36 cellular contexts compared by ENCODE assay signal in the genomic region with DNA sequence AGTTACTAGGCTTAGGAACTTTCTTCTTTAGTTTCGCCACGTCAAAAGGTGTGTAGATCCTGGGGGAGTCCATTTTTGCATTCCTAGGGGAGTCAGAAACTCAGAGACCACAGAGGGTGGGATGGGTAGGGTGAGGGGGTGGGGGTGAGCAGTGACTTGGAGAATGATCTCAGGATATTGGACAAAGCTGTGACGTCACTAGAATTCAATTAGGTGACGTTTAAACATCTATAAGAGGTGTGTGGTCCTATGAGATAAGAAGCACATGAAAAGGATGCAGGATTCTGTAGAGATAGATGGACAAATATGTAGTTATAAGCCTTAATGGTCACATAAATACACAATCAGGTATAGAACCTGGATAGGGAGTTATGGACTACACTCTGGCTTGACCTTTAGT. TPM values are rescaled to one million over a fixed set of nuclear protein-coding genes. Genes with fewer than 3 reads are reported as not detected.
DNase-seq lines count a peak whose midpoint lies in the region; ATAC-seq, FAIRE-seq and TF ChIP-seq lines count a peak whose summit lies in the region.
"Had no signal": no experiment of that assay in that cellular context is flagged by ENCODE, and none has a peak within 500 bp of the region (broad histone marks: within the 10 kb centered on the region; RNA-seq: fewer than 3 reads in every experiment).

No MANE protein-coding gene starts in this region.

- intact Hi-C loops in HepG2 (cut with micrococcal nuclease; ENCODE audit: unreplicated experiment) = no loop called here
- intact Hi-C loops in right lobe of liver (cut with DNase I) = loop anchor here in 1 of 2 donors (5.0 kb wide), 1 partner anchor 112 kb away; no protein-coding TSS in a partner anchor
- intact Hi-C loops in K562 (cut with micrococcal nuclease) = no loop called here
- intact Hi-C loops in mucosa of descending colon (cut with DNase I, micrococcal nuclease) = no loop called here

- H4K20me1 ChIP-seq in HepG2 (ENCODE audit: insufficient read depth, low read length) (no peaks in the 10 kb centered on the region), K562 (replicated peaks; ENCODE audit: control insufficient read depth, insufficient read depth, low read length) (no peaks in the 10 kb centered on the region), neural progenitor cell (ENCODE audit: low read depth) (no peaks in the 10 kb centered on the region)
- H4K20me1 ChIP-seq: BLaER1 had no signal

- H3K27me3 ChIP-seq in HepG2 (ENCODE audit: control insufficient read depth in 1 of 2, insufficient read depth in 2 of 2, low read length in 2 of 2) (peaks cover 0 to 53% of the 10 kb centered on the region in 2 experiments; a peak in 4 of 5 replicates), right lobe of liver (no peaks in the 10 kb centered on the region), K562 (ENCODE audit: control insufficient read depth in 2 of 2, insufficient read depth in 2 of 2, low read length in 2 of 2) (no peaks in the 10 kb centered on the region), endodermal cell (ENCODE audit: control insufficient read depth, insufficient read depth, low read length, poor library complexity, severe bottlenecking) (no peaks in the 10 kb centered on the region), neural progenitor cell (no peaks in the 10 kb centered on the region), trophoblast cell (ENCODE audit: insufficient read depth, low read length) (no peaks in the 10 kb centered on the region)
- H3K27me3 ChIP-seq: BLaER1 had no signal

- TF ChIP-seq POLR2A in HepG2 (IDR thresholded peaks at IDR 0.05; ENCODE audit: insufficient read depth in 1 of 2, low read depth in 2 of 2, low read length in 2 of 2) (no peak), right lobe of liver (IDR thresholded peaks at IDR 0.05) (no peak), K562 (conservative IDR thresholded peaks at IDR 0.05) (no peak)

- no peaks in the 10 kb centered on the region for H3K79me2 ChIP-seq in HepG2 (ENCODE audit: insufficient read depth, low read length)
- no peaks in the 10 kb centered on the region for H3K79me2 ChIP-seq in K562 (ENCODE audit: control insufficient read depth, insufficient read depth, low read length)
- no peaks in the 10 kb centered on the region for H3K79me2 ChIP-seq in neural progenitor cell (ENCODE audit: low read depth)
- H3K79me2 ChIP-seq in trophoblast cell (ENCODE audit: control insufficient read depth, insufficient read depth, low read length, poor library complexity) = no peaks in the 10 kb centered on the region

- H3K4me3 Mint-ChIP-seq in endodermal cell = no peak overlapping the region
- H3K4me3 Mint-ChIP-seq in neural progenitor cell = no peak overlapping the region
- H3K4me3 Mint-ChIP-seq: B cell; CD14-positive monocyte; CD4-positive, alpha-beta memory T cell; CD4-positive, alpha-beta T cell; CD4-positive, CD25-positive, alpha-beta regulatory T cell; CD8-positive, alpha-beta memory T cell; CD8-positive, alpha-beta T cell had no signal

- no peak overlapping the region for H2BK12ac ChIP-seq in trophoblast cell (ENCODE audit: low read length)

- H3K9me3 Mint-ChIP-seq in endodermal cell (no peaks in the 10 kb centered on the region), neural progenitor cell (peaks cover 3% of the 10 kb centered on the region)
- H3K9me3 Mint-ChIP-seq: CD4-positive, alpha-beta T cell; CD4-positive, CD25-positive, alpha-beta regulatory T cell; CD8-positive, alpha-beta T cell had no signal

- H4K8ac ChIP-seq in trophoblast cell (ENCODE audit: low read depth, low read length) = no peak overlapping the region

- no peak for DNase-seq in HepG2 (ENCODE audit: low spot score)
- DNase-seq in right lobe of liver = no peak
- no peak for DNase-seq in K562 (ENCODE audit: extremely low read depth in 1 of 4, low spot score in 3 of 4)
- DNase-seq in endodermal cell = peak; percentile 12
- no peak for DNase-seq in neural progenitor cell (ENCODE audit: low spot score)
- no peak for DNase-seq in trophoblast cell
- DNase-seq in T-helper 1 cell = no peak
- no peak for DNase-seq in mucosa of descending colon
- DNase-seq: 8988T; ACHN; AML-193; BE2C; C1 segment of cervical spinal cord; Caco-2; Calu3; CD4-positive, alpha-beta memory T cell; CD4-positive, alpha-beta T cell; CD4-positive, CD25-positive, alpha-beta regulatory T cell; CD8-positive, alpha-beta memory T cell; CD8-positive, alpha-beta T cell; COR-L47; DMS 273 treated with DMSO at 0.1 percent for 48 hours; DMS153; DMS53; DMS79; DMS79 treated with DMSO at 0.1 percent for 48 hours; DND-41; EL had no signal

- H4K91ac ChIP-seq in trophoblast cell (ENCODE audit: low read depth, low read length) = no peak overlapping the region

- no peak overlapping the region for H2AK5ac ChIP-seq in trophoblast cell (ENCODE audit: low read length)

- FAIRE-seq in HepG2 (lab: Jason Lieb, UNC) (no peak), K562 (lab: Jason Lieb, UNC) (no peak)
- FAIRE-seq: A549, D721Med had no signal

- H3K18ac ChIP-seq in trophoblast cell (ENCODE audit: low read length) = no peak overlapping the region

- no peak overlapping the region for H3K14ac ChIP-seq in trophoblast cell (ENCODE audit: low read length)

- H2BK120ac ChIP-seq in trophoblast cell (ENCODE audit: insufficient read depth, low read length, poor library complexity) = no peak overlapping the region

- H3K36me3 Mint-ChIP-seq in endodermal cell (ENCODE audit: low read depth) (no peaks in the 10 kb centered on the region), neural progenitor cell (no peaks in the 10 kb centered on the region)
- H3K36me3 Mint-ChIP-seq: CD14-positive monocyte; CD4-positive, alpha-beta memory T cell; CD4-positive, CD25-positive, alpha-beta regulatory T cell; CD8-positive, alpha-beta memory T cell; CD8-positive, alpha-beta T cell had no signal

- H3K23ac ChIP-seq in trophoblast cell (ENCODE audit: low read length) = no peak overlapping the region

- H3K9ac ChIP-seq in HepG2 (ENCODE audit: insufficient read depth, low read depth, low read length) = no peak overlapping the region
- no peak overlapping the region for H3K9ac ChIP-seq in K562 (ENCODE audit: insufficient read depth in 1 of 2, low read depth in 2 of 2, low read length in 2 of 2)
- no peak overlapping the region for H3K9ac ChIP-seq in endodermal cell (ENCODE audit: extremely low read depth, low read length, poor library complexity, severe bottlenecking)
- H3K9ac ChIP-seq in neural progenitor cell = no peak overlapping the region
- H3K9ac ChIP-seq in trophoblast cell (ENCODE audit: low read length) = no peak overlapping the region
- H3K9ac ChIP-seq: BLaER1; BLaER1 treated with 17β-estradiol and CSF1 and Interleukin-3, amounts not matched to agents 10 nM and 100 nM had no signal

- peaks cover 22% of the 10 kb centered on the region for H3K4me1 ChIP-seq in HepG2 (ENCODE audit: insufficient read depth, low read length)
- no peaks in the 10 kb centered on the region for H3K4me1 ChIP-seq in right lobe of liver
- H3K4me1 ChIP-seq in K562 (replicated peaks in 1 of 2; ENCODE audit: control insufficient read depth in 2 of 2, insufficient read depth in 2 of 2, low read length in 2 of 2) = peaks cover 0 to 10% of the 10 kb centered on the region in 2 experiments; a peak in 3 of 5 replicates
- H3K4me1 ChIP-seq in endodermal cell (ENCODE audit: control insufficient read depth, insufficient read depth, low read length) = peaks cover 6% of the 10 kb centered on the region
- H3K4me1 ChIP-seq in neural progenitor cell = peaks cover 13% of the 10 kb centered on the region
- peaks cover 8 to 13% of the 10 kb centered on the region in 2 experiments for H3K4me1 ChIP-seq in trophoblast cell (ENCODE audit: control insufficient read depth in 1 of 2, insufficient read depth in 2 of 2, low read length in 2 of 2)
- H3K4me1 ChIP-seq in mucosa of descending colon (ENCODE audit: low read depth) = no peaks in the 10 kb centered on the region
- H3K4me1 ChIP-seq: BE2C had no signal

- H2BK5ac ChIP-seq in trophoblast cell (ENCODE audit: low read depth, low read length, poor library complexity) = no peak overlapping the region

- no peak overlapping the region for H3K4me3 ChIP-seq in HepG2 (replicated peaks in 1 of 3; ENCODE audit: insufficient read depth in 1 of 3, low read depth in 2 of 3, low read length in 3 of 3)
- no peak overlapping the region for H3K4me3 ChIP-seq in right lobe of liver
- no peak overlapping the region for H3K4me3 ChIP-seq in K562
- no peak overlapping the region for H3K4me3 ChIP-seq in endodermal cell (ENCODE audit: low read length)
- no peak overlapping the region for H3K4me3 ChIP-seq in neural progenitor cell
- H3K4me3 ChIP-seq in trophoblast cell (ENCODE audit: low read depth, low read length) = no peak overlapping the region
- no peak overlapping the region for H3K4me3 ChIP-seq in mucosa of descending colon
- H3K4me3 ChIP-seq: A549; BLaER1; BLaER1 treated with 17β-estradiol and CSF1 and Interleukin-3, amounts not matched to agents 10 nM and 100 nM had no signal

- H3K27ac Mint-ChIP-seq in endodermal cell = no peak overlapping the region
- H3K27ac Mint-ChIP-seq in neural progenitor cell = peak overlapping the region; percentile 19
- H3K27ac Mint-ChIP-seq: B cell; CD14-positive monocyte; CD4-positive, alpha-beta memory T cell; CD4-positive, alpha-beta T cell; CD4-positive, CD25-positive, alpha-beta regulatory T cell; CD8-positive, alpha-beta memory T cell; CD8-positive, alpha-beta T cell had no signal

- CTCF ChIA-PET in HepG2 (lab: Yijun Ruan, JAX; ENCODE audit: low intra/inter-chr PET ratio, low total read pairs) = no interaction called here
- CTCF ChIA-PET in K562 (lab: Yijun Ruan, JAX; ENCODE audit: low intra/inter-chr PET ratio) = interaction anchor here (0.7 kb wide), 1 partner anchor 247 kb away, joined by 4 read pairs; no protein-coding TSS in a partner anchor

- WGBS in HepG2 (ENCODE audit: low lambda C conversion rate) = 17% methylated on average over 4 of the region's 4 CpGs
- WGBS in right lobe of liver (ENCODE audit: insufficient coverage, low coverage, low lambda C conversion rate, missing lambda C conversion rate) = 57% methylated on average over 4 of the region's 4 CpGs
- WGBS in K562 (ENCODE audit: insufficient coverage, low coverage, missing lambda C conversion rate) = 35% methylated on average over 4 of the region's 4 CpGs
- WGBS in endodermal cell (ENCODE audit: insufficient coverage in 1 of 2, insufficient read length in 1 of 2), 2 experiments = 84 to 96% methylated on average over 2 to 4 of the region's 4 CpGs
- no CpG with 5 or more reads among the region's 4 CpGs for WGBS in trophoblast cell (ENCODE audit: extremely low coverage, insufficient coverage, insufficient read length)

- H3K4me2 ChIP-seq in HepG2 (ENCODE audit: low read depth, low read length) (no peak overlapping the region), K562 (ENCODE audit: insufficient read depth, low read length) (no peak overlapping the region), neural progenitor cell (no peak overlapping the region), trophoblast cell (ENCODE audit: low read length) (no peak overlapping the region)
- H3K4me2 ChIP-seq: A549; BLaER1; BLaER1 treated with 17β-estradiol and CSF1 and Interleukin-3, amounts not matched to agents 10 nM and 100 nM had no signal

- BruUV-seq in HepG2 (replicated peaks; lab: Mats Ljungman, UMichigan) = no TSS peak
- BruUV-seq in K562 (replicated peaks; lab: Mats Ljungman, UMichigan) = no TSS peak

- H3K9me3 ChIP-seq in HepG2 (ENCODE audit: low read length) (no peaks in the 10 kb centered on the region), right lobe of liver (no peaks in the 10 kb centered on the region), K562 (replicated peaks; ENCODE audit: control insufficient read depth, insufficient read depth, low read depth, low read length) (no peaks in the 10 kb centered on the region), endodermal cell (ENCODE audit: control insufficient read depth, low read length) (no peaks in the 10 kb centered on the region), neural progenitor cell (ENCODE audit: low read depth) (no peaks in the 10 kb centered on the region), trophoblast cell (ENCODE audit: insufficient read depth, low read depth, low read length) (peaks cover 2% of the 10 kb centered on the region), mucosa of descending colon (no peaks in the 10 kb centered on the region)
- H3K9me3 ChIP-seq: A549, BE2C had no signal

- TF ChIP-seq CTCF in HepG2 (CRISPR knock-in tag; IDR thresholded peaks at IDR 0.05) = no peak
- TF ChIP-seq CTCF in right lobe of liver (IDR thresholded peaks at IDR 0.05) = no peak
- TF ChIP-seq CTCF in K562 (IDR thresholded peaks at IDR 0.05 in 2 of 3, conservative IDR thresholded peaks at IDR 0.05 in 1 of 3; ENCODE audit: insufficient read depth in 2 of 3, low read depth in 1 of 3, low read length in 3 of 3) = no peak
- no peak for TF ChIP-seq CTCF in endodermal cell (conservative IDR thresholded peaks at IDR 0.05)
- no peak for TF ChIP-seq CTCF in neural progenitor cell (IDR thresholded peaks at IDR 0.05)
- no peak for TF ChIP-seq CTCF in mucosa of descending colon (IDR thresholded peaks at IDR 0.05)

- no peak overlapping the region for H3K4ac ChIP-seq in trophoblast cell (ENCODE audit: low read depth, low read length)

- in situ Hi-C loops in HepG2 (cut with HindIII; ENCODE audit: extremely low pct_ligation_motif_present, low pct_unique_long_range_greater_than_20kb) = no loop called here
- in situ Hi-C loops in K562 (cut with MboI) = loop anchor here (5.0 kb wide), 1 partner anchor 38 kb away; no protein-coding TSS in a partner anchor

- H3K27ac ChIP-seq in HepG2 (ENCODE audit: extremely low read length, insufficient read depth, low read length) (no peak overlapping the region), right lobe of liver (no peak overlapping the region), K562 (ENCODE audit: extremely low read depth, low read depth, low read length) (no peak overlapping the region), endodermal cell (ENCODE audit: low read depth, low read length) (no peak overlapping the region), neural progenitor cell (no peak overlapping the region), trophoblast cell (ENCODE audit: low read depth, low read length) (no peak overlapping the region)
- H3K27ac ChIP-seq: 22Rv1; A549; BLaER1; BLaER1 treated with 17β-estradiol and CSF1 and Interleukin-3, amounts not matched to agents 10 nM and 100 nM; C4-2B had no signal

- no peaks in the 10 kb centered on the region for H3F3A ChIP-seq in neural progenitor cell (ENCODE audit: low read depth)

- H3K79me1 ChIP-seq in trophoblast cell (ENCODE audit: low read length) = peaks cover 4% of the 10 kb centered on the region

- H3K4me1 Mint-ChIP-seq in endodermal cell = peaks cover 9% of the 10 kb centered on the region
- H3K4me1 Mint-ChIP-seq in neural progenitor cell = peaks cover 18% of the 10 kb centered on the region
- H3K4me1 Mint-ChIP-seq: B cell; CD14-positive monocyte; CD4-positive, alpha-beta memory T cell; CD4-positive, CD25-positive, alpha-beta regulatory T cell; CD8-positive, alpha-beta memory T cell had no signal

- no peak overlapping the region for H2AFZ ChIP-seq in HepG2 (ENCODE audit: low read length)
- no peak overlapping the region for H2AFZ ChIP-seq in K562 (ENCODE audit: low read depth, low read length)
- no peak overlapping the region for H2AFZ ChIP-seq in neural progenitor cell (replicated peaks)
- H2AFZ ChIP-seq in trophoblast cell (ENCODE audit: insufficient read depth, low read length, poor library complexity) = no peak overlapping the region

- H3K36me3 ChIP-seq in HepG2 (replicated peaks in 1 of 2; ENCODE audit: control insufficient read depth in 1 of 2, insufficient read depth in 2 of 2, low read length in 2 of 2) (no peaks in the 10 kb centered on the region), right lobe of liver (no peaks in the 10 kb centered on the region), K562 (ENCODE audit: control insufficient read depth, insufficient read depth, low read length) (no peaks in the 10 kb centered on the region), endodermal cell (ENCODE audit: control insufficient read depth, insufficient read depth, low read length) (no peaks in the 10 kb centered on the region), neural progenitor cell (no peaks in the 10 kb centered on the region), trophoblast cell (ENCODE audit: control insufficient read depth in 1 of 2, insufficient read depth in 2 of 2, low read length in 2 of 2) (no peaks in the 10 kb centered on the region), mucosa of descending colon (ENCODE audit: low read depth) (no peaks in the 10 kb centered on the region)
- H3K36me3 ChIP-seq: BE2C; BLaER1; BLaER1 treated with 17β-estradiol and CSF1 and Interleukin-3, amounts not matched to agents 10 nM and 100 nM had no signal

- ATAC-seq in HepG2 (no peak), right lobe of liver (no peak), K562 (no peak), mucosa of descending colon (no peak)
- ATAC-seq: A549; CD8-positive, alpha-beta T cell had no signal

- H3K27me3 Mint-ChIP-seq in endodermal cell (ENCODE audit: insufficient read depth) = no peaks in the 10 kb centered on the region
- peaks cover 6% of the 10 kb centered on the region for H3K27me3 Mint-ChIP-seq in neural progenitor cell (ENCODE audit: insufficient read depth, low read depth)

- TF ChIP-seq RAD21 in HepG2 (CRISPR knock-in tag; IDR thresholded peaks at IDR 0.05) = no peak
- no peak for TF ChIP-seq RAD21 in K562 (CRISPR knock-in tag; conservative IDR thresholded peaks at IDR 0.05 in 1 of 2, IDR thresholded peaks at IDR 0.05 in 1 of 2)

- H3K9me1 ChIP-seq in K562 (ENCODE audit: control insufficient read depth, insufficient read depth, low read length) = no peaks in the 10 kb centered on the region

- no peak for TF ChIP-seq EP300 in HepG2 (IDR thresholded peaks at IDR 0.05; ENCODE audit: low read depth in 2 of 2, low read length in 2 of 2)
- TF ChIP-seq EP300 in HepG2 (CRISPR knock-in tag; IDR thresholded peaks at IDR 0.05; ENCODE audit: borderline replicate concordance) = no peak
- TF ChIP-seq EP300 in K562 (IDR thresholded peaks at IDR 0.05; ENCODE audit: low read length) = no peak

- POLR2A ChIA-PET in HepG2 (lab: Yijun Ruan, JAX) = no interaction called here
- POLR2A ChIA-PET in K562 (lab: Yijun Ruan, JAX) = no interaction called here

- no peak overlapping the region for H4K12ac ChIP-seq in trophoblast cell (ENCODE audit: low read depth, low read length)

RNA-seq across cellular contexts. Expression of a gene that starts 21.5 kb away (rescaled TPM):
- 0.10 and 0.18 TPM in 2 replicates for total RNA-seq in HepG2 (2016; rRNA removed; fragmentation: Illumina TruSeq; extraction: Trizol)
- total RNA-seq in HepG2 (2016; cell fraction: cytosol; rRNA removed; fragmentation: Illumina TruSeq; extraction: Trizol; ENCODE audit: low read depth) = not detected in 2 replicates
- 0.13 and 0.22 TPM in 2 replicates for total RNA-seq in HepG2 (2016; cell fraction: insoluble cytoplasmic fraction; rRNA removed; fragmentation: Illumina TruSeq; extraction: Trizol)
- not detected in 2 replicates for total RNA-seq in HepG2 (2016; cell fraction: membrane; rRNA removed; fragmentation: Illumina TruSeq; extraction: Trizol)
- 0.22 and 0.53 TPM in 2 replicates for total RNA-seq in HepG2 (2016; cell fraction: nucleus; rRNA removed; fragmentation: Illumina TruSeq; extraction: Trizol)
- polyA plus RNA-seq in HepG2 (2011; rRNA removed) = 0.95 and 1.2 TPM in 2 replicates
- polyA plus RNA-seq in HepG2 (2011; cell fraction: cytosol; rRNA removed) = 0.55 and 0.62 TPM in 2 replicates
- polyA plus RNA-seq in HepG2 (2011; cell fraction: nucleus; rRNA removed) = 10.4 and 15.1 TPM in 2 replicates
- 0.32 and 0.75 TPM in 2 replicates for polyA plus RNA-seq in HepG2 (2012)
- polyA plus RNA-seq in HepG2 (2016; cell fraction: cytosol; fragmentation: Illumina TruSeq; extraction: Trizol; ENCODE audit: low read depth) = 0.05 TPM in 1 of 2 replicates, not detected in the other
- polyA plus RNA-seq in HepG2 (2016; cell fraction: insoluble cytoplasmic fraction; fragmentation: Illumina TruSeq; extraction: Trizol; ENCODE audit: low read depth) = 0.17 TPM in 1 of 2 replicates, not detected in the other
- 0.13 TPM in 1 of 2 replicates, not detected in the other for polyA plus RNA-seq in HepG2 (2016; cell fraction: membrane; fragmentation: Illumina TruSeq; extraction: Trizol; ENCODE audit: low read depth)
- polyA plus RNA-seq in HepG2 (2016; cell fraction: nucleus; fragmentation: Illumina TruSeq; extraction: Trizol; ENCODE audit: insufficient read depth, low read depth) = 0.52 and 0.57 TPM in 2 replicates
- 1.2 TPM in 1 of 2 replicates, not detected in the other for polyA minus RNA-seq in HepG2 (2011; rRNA and poly(A)+ RNA removed; ENCODE audit: low replicate concordance)
- polyA minus RNA-seq in HepG2 (2011; cell fraction: cytosol; rRNA and poly(A)+ RNA removed) = 0.70 TPM in 1 of 2 replicates, not detected in the other
- 2.1 and 2.6 TPM in 2 replicates for polyA minus RNA-seq in HepG2 (2011; cell fraction: nucleus; rRNA and poly(A)+ RNA removed)
- under 1 TPM in 5 of 6 experiments, not detected in 1; 0.14 to 0.42 (median 0.27) TPM for total RNA-seq in right lobe of liver
- total RNA-seq in K562 (2011; cell fraction: chromatin; rRNA removed; ENCODE audit: low replicate concordance) = 0.28 and 2.2 TPM in 2 replicates
- total RNA-seq in K562 (2011; cell fraction: nucleolus; rRNA removed) = 0.53 and 1.0 TPM in 2 replicates
- 0.53 and 0.59 TPM in 2 replicates for total RNA-seq in K562 (2011; cell fraction: nucleoplasm; rRNA removed)
- not detected in 2 replicates for total RNA-seq in K562 (2014; rRNA removed)
- total RNA-seq in K562 (2014; rRNA removed; fragmentation: Illumina TruSeq; extraction: Trizol) = not detected in 2 replicates
- 0.04 TPM in 1 of 2 replicates, not detected in the other for total RNA-seq in K562 (2015; rRNA removed; fragmentation: Illumina TruSeq; extraction: Trizol)
- 0.04 and 0.31 TPM in 2 replicates for total RNA-seq in K562 (2021)
- 0.26 and 0.76 TPM in 2 replicates for polyA plus RNA-seq in K562 (2011; rRNA removed)
- 0.39 and 0.62 TPM in 2 replicates for polyA plus RNA-seq in K562 (2011; cell fraction: cytosol; rRNA removed)
- 3.3 and 5.9 TPM in 2 replicates for polyA plus RNA-seq in K562 (2011; cell fraction: nucleus; rRNA removed)
- 0.08 and 0.17 TPM in 2 replicates for polyA plus RNA-seq in K562 (2012)
- polyA plus RNA-seq in K562 (2014; fragmentation: Illumina TruSeq; extraction: Trizol) = 0.04 TPM in 1 of 2 replicates, not detected in the other
- polyA plus RNA-seq in K562 (2014; fragmentation: Nextera tagmentation; extraction: Ambion mirVana) = not detected
- 0.05 and 0.11 TPM in 2 replicates for polyA plus RNA-seq in K562 (2014; rRNA removed)
- not detected in 2 replicates for polyA minus RNA-seq in K562 (2011; rRNA and poly(A)+ RNA removed)
- not detected in 2 replicates for polyA minus RNA-seq in K562 (2011; cell fraction: cytosol; rRNA and poly(A)+ RNA removed)
- polyA minus RNA-seq in K562 (2011; cell fraction: nucleus; rRNA and poly(A)+ RNA removed) = 1.1 and 2.2 TPM in 2 replicates
- 10 to 100 TPM; 13.4 to 20.2 TPM for total RNA-seq in endodermal cell
- polyA plus RNA-seq in endodermal cell (2013, experiment 1 of 2) = 8.0 TPM
- 5.3 TPM for polyA plus RNA-seq in endodermal cell (2013, experiment 2 of 2)
- 0.88 and 3.7 TPM in 2 replicates for total RNA-seq in neural progenitor cell (ENCODE audit: low replicate concordance)
- 8.9 and 9.4 TPM in 2 replicates for polyA plus RNA-seq in trophoblast cell (2013)
- total RNA-seq in mucosa of descending colon = 1 to 10 TPM in 1 of 3 donors, under 1 TPM in 2; 0.29 to 3.4 (median 0.34) TPM
- total RNA-seq: B cell; CD4-positive, alpha-beta memory T cell; CD4-positive, CD25-positive, alpha-beta regulatory T cell; CD8-positive, alpha-beta T cell had no signal
- polyA plus RNA-seq: CD14-positive monocyte; CD4-positive, alpha-beta memory T cell; CD4-positive, CD25-positive, alpha-beta regulatory T cell; CD8-positive, alpha-beta memory T cell had no signal

RNA-seq across cellular contexts. Expression of a gene that starts 51.3 kb away (rescaled TPM):
- total RNA-seq in HepG2 (2016; rRNA removed; fragmentation: Illumina TruSeq; extraction: Trizol) (5.6 and 12.8 TPM in 2 replicates), right lobe of liver (10 to 100 TPM in 1 of 6 experiments, 1 to 10 TPM in 5; 3.6 to 10.8 (median 6.6) TPM), K562 (2014; rRNA removed) (8.5 and 10.3 TPM in 2 replicates), K562 (2014; rRNA removed; fragmentation: Illumina TruSeq; extraction: Trizol) (3.3 TPM in 2 replicates), K562 (2015; rRNA removed; fragmentation: Illumina TruSeq; extraction: Trizol) (5.6 and 6.5 TPM in 2 replicates), K562 (2021) (20.6 and 21.7 TPM in 2 replicates), endodermal cell (10 to 100 TPM; 27.3 to 31.1 TPM), neural progenitor cell (ENCODE audit: low replicate concordance) (16.8 and 22.7 TPM in 2 replicates), mucosa of descending colon (10 to 100 TPM; 34.6 to 42.0 (median 39.6) TPM)
- total RNA-seq in HepG2 (2016; cell fraction: cytosol; rRNA removed; fragmentation: Illumina TruSeq; extraction: Trizol; ENCODE audit: low read depth) = 3.5 and 4.7 TPM in 2 replicates
- total RNA-seq in HepG2 (2016; cell fraction: insoluble cytoplasmic fraction; rRNA removed; fragmentation: Illumina TruSeq; extraction: Trizol) = 5.0 and 14.2 TPM in 2 replicates
- total RNA-seq in HepG2 (2016; cell fraction: membrane; rRNA removed; fragmentation: Illumina TruSeq; extraction: Trizol) = 2.7 and 3.2 TPM in 2 replicates
- total RNA-seq in HepG2 (2016; cell fraction: nucleus; rRNA removed; fragmentation: Illumina TruSeq; extraction: Trizol) = 20.7 and 21.9 TPM in 2 replicates
- polyA plus RNA-seq in HepG2 (2011; rRNA removed) (24.0 and 30.2 TPM in 2 replicates), K562 (2011; rRNA removed) (4.7 and 14.4 TPM in 2 replicates), K562 (2014; fragmentation: Illumina TruSeq; extraction: Trizol) (7.3 and 10.6 TPM in 2 replicates), K562 (2014; fragmentation: Nextera tagmentation; extraction: Ambion mirVana) (under 1 TPM; 0.52 to 0.89 TPM), K562 (2014; rRNA removed) (9.0 and 12.6 TPM in 2 replicates)
- 5.6 and 8.5 TPM in 2 replicates for polyA plus RNA-seq in HepG2 (2011; cell fraction: cytosol; rRNA removed)
- polyA plus RNA-seq in HepG2 (2011; cell fraction: nucleus; rRNA removed) = 272 and 337 TPM in 2 replicates
- 18.1 and 20.5 TPM in 2 replicates for polyA plus RNA-seq in HepG2 (2012)
- polyA plus RNA-seq in HepG2 (2016; cell fraction: cytosol; fragmentation: Illumina TruSeq; extraction: Trizol; ENCODE audit: low read depth) = 0.70 and 0.72 TPM in 2 replicates
- polyA plus RNA-seq in HepG2 (2016; cell fraction: insoluble cytoplasmic fraction; fragmentation: Illumina TruSeq; extraction: Trizol; ENCODE audit: low read depth) = 3.7 and 5.6 TPM in 2 replicates
- 1.2 TPM in 2 replicates for polyA plus RNA-seq in HepG2 (2016; cell fraction: membrane; fragmentation: Illumina TruSeq; extraction: Trizol; ENCODE audit: low read depth)
- polyA plus RNA-seq in HepG2 (2016; cell fraction: nucleus; fragmentation: Illumina TruSeq; extraction: Trizol; ENCODE audit: insufficient read depth, low read depth) = 44.8 and 52.7 TPM in 2 replicates
- 23.0 and 45.7 TPM in 2 replicates for polyA minus RNA-seq in HepG2 (2011; rRNA and poly(A)+ RNA removed; ENCODE audit: low replicate concordance)
- polyA minus RNA-seq in HepG2 (2011; cell fraction: cytosol; rRNA and poly(A)+ RNA removed) = 8.2 and 10.4 TPM in 2 replicates
- 52.1 and 52.7 TPM in 2 replicates for polyA minus RNA-seq in HepG2 (2011; cell fraction: nucleus; rRNA and poly(A)+ RNA removed)
- 27.6 and 95.1 TPM in 2 replicates for total RNA-seq in K562 (2011; cell fraction: chromatin; rRNA removed; ENCODE audit: low replicate concordance)
- 56.0 and 75.7 TPM in 2 replicates for total RNA-seq in K562 (2011; cell fraction: nucleolus; rRNA removed)
- total RNA-seq in K562 (2011; cell fraction: nucleoplasm; rRNA removed) = 40.2 and 44.7 TPM in 2 replicates
- polyA plus RNA-seq in K562 (2011; cell fraction: cytosol; rRNA removed) = 5.6 and 6.8 TPM in 2 replicates
- 89.3 and 106 TPM in 2 replicates for polyA plus RNA-seq in K562 (2011; cell fraction: nucleus; rRNA removed)
- 14.2 TPM in 2 replicates for polyA plus RNA-seq in K562 (2012)
- 5.2 and 5.4 TPM in 2 replicates for polyA minus RNA-seq in K562 (2011; rRNA and poly(A)+ RNA removed)
- polyA minus RNA-seq in K562 (2011; cell fraction: cytosol; rRNA and poly(A)+ RNA removed) = 9.6 and 10.6 TPM in 2 replicates
- polyA minus RNA-seq in K562 (2011; cell fraction: nucleus; rRNA and poly(A)+ RNA removed) = 27.2 and 31.0 TPM in 2 replicates
- polyA plus RNA-seq in endodermal cell (2013, experiment 1 of 2) = 36.2 TPM
- 29.6 TPM for polyA plus RNA-seq in endodermal cell (2013, experiment 2 of 2)
- 19.1 and 19.7 TPM in 2 replicates for polyA plus RNA-seq in trophoblast cell (2013)
